In the genomic region with DNA sequence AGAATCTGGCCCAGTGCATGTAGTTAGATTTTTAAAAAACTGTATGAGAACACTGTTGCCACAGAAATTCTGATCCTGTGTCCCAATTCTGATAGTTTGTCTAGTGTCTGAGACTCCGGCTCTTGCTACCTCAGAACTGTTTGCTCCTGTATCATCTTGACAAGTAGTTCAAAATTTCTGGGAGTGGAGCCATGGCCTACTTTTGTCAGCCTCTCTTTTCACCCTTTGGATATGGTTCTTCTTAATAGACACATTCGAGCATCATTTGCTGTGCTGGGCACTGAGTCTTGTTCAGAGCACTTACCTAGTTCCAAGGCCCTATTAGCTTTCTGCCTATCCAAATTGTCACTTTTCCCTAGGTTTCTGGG, we compare ENCODE assay signal across 1 cellular context.
TF ChIP-seq lines count a peak whose summit lies in the region.

No MANE protein-coding gene starts in this region.

TF ChIP-seq in HepG2, 621 proteins besides CTCF, POLR2A, EP300 and RAD21 (continued from another document):
- TF ChIP-seq KIAA2018 (CRISPR knock-in tag; IDR thresholded peaks at IDR 0.05; ENCODE audit: borderline replicate concordance) (no peak), GABPA (IDR thresholded peaks at IDR 0.05; ENCODE audit: low read depth, low read length) (no peak), GABPA (CRISPR knock-in tag; IDR thresholded peaks at IDR 0.05; ENCODE audit: low read depth) (no peak)
